ENCODE assay signal across 16 cellular contexts in genomic region chr4:112889199-112889598, GRCh38.
DNase-seq lines count a peak whose midpoint lies in the region; ATAC-seq and TF ChIP-seq lines count a peak whose summit lies in the region.
"Had no signal": no experiment of that assay in that cellular context is flagged by ENCODE, and none has a peak within 500 bp of the region (broad histone marks: within the 10 kb centered on the region; RNA-seq: fewer than 3 reads in every experiment).

No MANE protein-coding gene starts in this region.

- ATAC-seq in HG03175 (IDR thresholded peaks at IDR 0.05; ENCODE audit: unreplicated experiment) = peak; percentile 25
- no peak for ATAC-seq in activated T-cell treated with anti-CD3 and anti-CD28 coated beads, Interleukin-2, amount 50 U/mL, for 4 hours
- no peak for ATAC-seq in activated CD8-positive, alpha-beta T cell treated with anti-CD3 and anti-CD28 coated beads, Interleukin-2, amount 10 ng/mL, durations not matched to agents 7 days and 5 days

- no peaks in the 10 kb centered on the region for H3K9me3 ChIP-seq in ovary
- H3K9me3 ChIP-seq: HAP-1 had no signal

- no peaks in the 10 kb centered on the region for H3K27me3 ChIP-seq in ACC112 (ENCODE audit: insufficient read depth, low read length)
- H3K27me3 ChIP-seq in ovary = no peaks in the 10 kb centered on the region

- CTCF ChIA-PET in activated CD8-positive, alpha-beta T cell treated with anti-CD3 and anti-CD28 coated beads, Interleukin-2, amount 10 ng/mL, durations not matched to agents 7 days and 5 days (lab: Charles Lee) = no interaction called here

- no peak overlapping the region for H2AFZ ChIP-seq in ACC112 (ENCODE audit: low read length, unreplicated experiment)
- H2AFZ ChIP-seq: PC-9 had no signal

- no peak for TF ChIP-seq CTCF in coronary artery (IDR thresholded peaks at IDR 0.05)
- TF ChIP-seq CTCF in ovary (IDR thresholded peaks at IDR 0.05) = no peak
- no peak for TF ChIP-seq CTCF in GM20000 (IDR thresholded peaks at IDR 0.05; ENCODE audit: extremely low read depth, missing control alignments)

- POLR2A ChIA-PET in activated CD8-positive, alpha-beta T cell treated with anti-CD3 and anti-CD28 coated beads, Interleukin-2, amount 10 ng/mL, durations not matched to agents 7 days and 5 days (lab: Charles Lee) = no interaction called here

- H3K4me3 Mint-ChIP-seq in activated T-cell treated with anti-CD3 and anti-CD28 coated beads, Interleukin-2, amount 50 U/mL, for 4 hours = no peak overlapping the region
- no peak overlapping the region for H3K4me3 Mint-ChIP-seq in activated CD8-positive, alpha-beta T cell treated with anti-CD3 and anti-CD28 coated beads, Interleukin-2, amount 10 ng/mL, durations not matched to agents 7 days and 5 days

- intact Hi-C loops in ovary (cut with DNase I) = no loop called here

- H3K27ac Mint-ChIP-seq in activated CD8-positive, alpha-beta T cell treated with anti-CD3 and anti-CD28 coated beads, Interleukin-2, amount 10 ng/mL, durations not matched to agents 7 days and 5 days = no peak overlapping the region

- H3K4me1 Mint-ChIP-seq in activated T-cell treated with anti-CD3 and anti-CD28 coated beads, Interleukin-2, amount 50 U/mL, for 4 hours (ENCODE audit: low read depth) = no peaks in the 10 kb centered on the region
- no peaks in the 10 kb centered on the region for H3K4me1 Mint-ChIP-seq in activated CD8-positive, alpha-beta T cell treated with anti-CD3 and anti-CD28 coated beads, Interleukin-2, amount 10 ng/mL, durations not matched to agents 7 days and 5 days (ENCODE audit: low read depth)

- no peaks in the 10 kb centered on the region for H3K79me2 ChIP-seq in ACC112 (ENCODE audit: control insufficient read depth, insufficient read depth, low read length, unreplicated experiment)

- H3K4me1 ChIP-seq in ACC112 (ENCODE audit: control insufficient read depth, insufficient read depth, low read length, unreplicated experiment) (peaks cover 9% of the 10 kb centered on the region), ovary (ENCODE audit: insufficient read depth) (peaks cover 2% of the 10 kb centered on the region)

- H3K27ac ChIP-seq in ACC112 (ENCODE audit: low read depth, low read length) (peak overlapping the region; percentile 71; the same call in 1 of the 2 replicates), coronary artery (no peak overlapping the region), ovary (peak overlapping the region in 1 of 2 donors; percentile 83)
- H3K27ac ChIP-seq: PC-9 had no signal

- TF ChIP-seq POLR2A in ovary (IDR thresholded peaks at IDR 0.05) = no peak

- no peaks in the 10 kb centered on the region for H3K9me3 Mint-ChIP-seq in activated T-cell treated with anti-CD3 and anti-CD28 coated beads, Interleukin-2, amount 50 U/mL, for 4 hours
- no peaks in the 10 kb centered on the region for H3K9me3 Mint-ChIP-seq in activated CD8-positive, alpha-beta T cell treated with anti-CD3 and anti-CD28 coated beads, Interleukin-2, amount 10 ng/mL, durations not matched to agents 7 days and 5 days (ENCODE audit: insufficient read depth)

- H3K36me3 ChIP-seq in ACC112 (ENCODE audit: insufficient read depth, low read length) (no peaks in the 10 kb centered on the region), ovary (no peaks in the 10 kb centered on the region)
- H3K36me3 ChIP-seq: HAP-1 had no signal

- DNase-seq in coronary artery (ENCODE audit: low spot score) = no peak
- no peak for DNase-seq in ovary
- DNase-seq in activated T-cell treated with anti-CD3 and anti-CD28 coated beads, Interleukin-2, amount 50 U/mL, for 4 hours = no peak
- no peak for DNase-seq in ureter (ENCODE audit: low spot score)
- DNase-seq in GM20000 (ENCODE audit: low spot score) = no peak
- no peak for DNase-seq in activated CD8-positive, alpha-beta T cell treated with anti-CD3 and anti-CD28 coated beads, Interleukin-2, amount 10 ng/mL, durations not matched to agents 7 days and 5 days
- DNase-seq: activated effector memory CD4-positive, alpha-beta T cell treated with anti-CD3 and anti-CD28 coated beads, Interleukin-2, amount 50 U/mL, for 16 hours; COR-L47; effector CD4-positive, alpha-beta T cell; Karpas-422; PC-9; stimulated activated CD4-positive, alpha-beta T cell treated with anti-CD3 and anti-CD28 coated beads, Interleukin-2, amount 100 ng/mL, for 24 hours; stimulated activated CD8-positive, alpha-beta memory T cell treated with anti-CD3 and anti-CD28 coated beads, Interleukin-4, amount 100 ng/mL, for 48 hours had no signal

- H3K4me3 ChIP-seq in ACC112 (ENCODE audit: low read depth, low read length) (peak overlapping the region; percentile 78), coronary artery (peak overlapping the region; percentile 59), ovary (peak overlapping the region; percentile 15)
- H3K4me3 ChIP-seq: HAP-1, PC-9 had no signal

- H3K27me3 Mint-ChIP-seq in activated T-cell treated with anti-CD3 and anti-CD28 coated beads, Interleukin-2, amount 50 U/mL, for 4 hours (ENCODE audit: low read depth) = peaks cover 7% of the 10 kb centered on the region
- H3K27me3 Mint-ChIP-seq in activated CD8-positive, alpha-beta T cell treated with anti-CD3 and anti-CD28 coated beads, Interleukin-2, amount 10 ng/mL, durations not matched to agents 7 days and 5 days (ENCODE audit: low read depth) = no peaks in the 10 kb centered on the region

- H3K36me3 Mint-ChIP-seq in activated T-cell treated with anti-CD3 and anti-CD28 coated beads, Interleukin-2, amount 50 U/mL, for 4 hours (ENCODE audit: insufficient read depth) = no peaks in the 10 kb centered on the region
- H3K36me3 Mint-ChIP-seq in activated CD8-positive, alpha-beta T cell treated with anti-CD3 and anti-CD28 coated beads, Interleukin-2, amount 10 ng/mL, durations not matched to agents 7 days and 5 days (ENCODE audit: low read depth) = no peaks in the 10 kb centered on the region

- no peak for TF ChIP-seq EP300 in ovary (IDR thresholded peaks at IDR 0.05)

Comparison
In these comparisons a context has a peak if more than half of its experiments do, and no peak if none do; other contexts are left out.
1. H3K4me3 ChIP-seq: peak in every context shown above with its lines; median percentile 78 in ACC112; 59 in coronary artery; 15 in ovary.